Comparison of ENCODE assay signal across 1 cellular context in the genomic region with DNA sequence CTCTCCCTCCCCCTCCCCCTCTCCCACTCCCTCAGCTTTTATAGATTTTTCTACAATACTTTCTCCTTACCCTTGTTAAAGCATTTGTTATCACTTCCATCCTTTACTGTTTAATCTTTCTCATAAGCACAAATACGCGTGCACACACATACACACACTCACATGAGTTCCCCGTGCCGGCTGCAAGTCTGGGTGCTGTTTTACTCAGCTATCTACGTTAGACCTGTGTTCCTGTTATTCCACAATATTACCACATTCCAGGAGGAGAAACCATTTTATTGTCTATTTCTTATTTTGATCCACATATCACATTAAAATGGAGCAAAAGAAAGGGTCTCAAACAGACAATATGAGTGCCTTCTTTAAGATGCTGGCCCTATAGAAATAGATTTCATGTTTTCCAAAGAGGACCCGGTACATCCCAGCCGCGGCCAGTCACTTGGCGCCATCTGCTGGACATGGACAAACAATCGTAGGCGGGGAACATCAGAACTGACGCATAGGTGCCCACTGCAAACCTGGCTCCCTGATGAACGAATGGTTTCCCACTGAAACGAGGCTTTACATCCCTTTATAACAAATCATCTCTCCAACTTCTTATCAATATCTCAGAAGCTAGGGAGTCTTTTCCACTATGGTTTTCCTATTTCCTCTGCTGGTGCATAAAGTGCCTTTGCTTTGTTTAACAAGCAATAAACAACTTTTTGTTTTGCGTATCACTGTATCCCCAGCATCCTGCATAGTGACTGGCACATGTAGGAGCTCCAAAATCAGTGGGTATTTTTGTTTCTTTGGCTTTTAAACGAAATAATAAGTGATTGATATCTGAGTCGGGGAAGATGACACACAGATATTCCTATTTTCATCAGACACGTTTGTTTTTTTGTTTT.
TF ChIP-seq lines count a peak whose summit lies in the region.

No MANE protein-coding gene starts in this region.

TF ChIP-seq in GM23338, 12 proteins besides CTCF, POLR2A, EP300 and RAD21:
- TF ChIP-seq, protein P1, sequence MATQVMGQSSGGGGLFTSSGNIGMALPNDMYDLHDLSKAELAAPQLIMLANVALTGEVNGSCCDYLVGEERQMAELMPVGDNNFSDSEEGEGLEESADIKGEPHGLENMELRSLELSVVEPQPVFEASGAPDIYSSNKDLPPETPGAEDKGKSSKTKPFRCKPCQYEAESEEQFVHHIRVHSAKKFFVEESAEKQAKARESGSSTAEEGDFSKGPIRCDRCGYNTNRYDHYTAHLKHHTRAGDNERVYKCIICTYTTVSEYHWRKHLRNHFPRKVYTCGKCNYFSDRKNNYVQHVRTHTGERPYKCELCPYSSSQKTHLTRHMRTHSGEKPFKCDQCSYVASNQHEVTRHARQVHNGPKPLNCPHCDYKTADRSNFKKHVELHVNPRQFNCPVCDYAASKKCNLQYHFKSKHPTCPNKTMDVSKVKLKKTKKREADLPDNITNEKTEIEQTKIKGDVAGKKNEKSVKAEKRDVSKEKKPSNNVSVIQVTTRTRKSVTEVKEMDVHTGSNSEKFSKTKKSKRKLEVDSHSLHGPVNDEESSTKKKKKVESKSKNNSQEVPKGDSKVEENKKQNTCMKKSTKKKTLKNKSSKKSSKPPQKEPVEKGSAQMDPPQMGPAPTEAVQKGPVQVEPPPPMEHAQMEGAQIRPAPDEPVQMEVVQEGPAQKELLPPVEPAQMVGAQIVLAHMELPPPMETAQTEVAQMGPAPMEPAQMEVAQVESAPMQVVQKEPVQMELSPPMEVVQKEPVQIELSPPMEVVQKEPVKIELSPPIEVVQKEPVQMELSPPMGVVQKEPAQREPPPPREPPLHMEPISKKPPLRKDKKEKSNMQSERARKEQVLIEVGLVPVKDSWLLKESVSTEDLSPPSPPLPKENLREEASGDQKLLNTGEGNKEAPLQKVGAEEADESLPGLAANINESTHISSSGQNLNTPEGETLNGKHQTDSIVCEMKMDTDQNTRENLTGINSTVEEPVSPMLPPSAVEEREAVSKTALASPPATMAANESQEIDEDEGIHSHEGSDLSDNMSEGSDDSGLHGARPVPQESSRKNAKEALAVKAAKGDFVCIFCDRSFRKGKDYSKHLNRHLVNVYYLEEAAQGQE (IDR thresholded peaks at IDR 0.05; ENCODE audit: unreplicated experiment) = no peak
- TF ChIP-seq ZNF331 (CRISPR knock-in tag; IDR thresholded peaks at IDR 0.05; ENCODE audit: low read depth) (no peak), EZH2phosphoT487 (IDR thresholded peaks at IDR 0.05; ENCODE audit: unreplicated experiment) (no peak), NANOG (IDR thresholded peaks at IDR 0.05; ENCODE audit: borderline replicate concordance) (no peak), ZNF114 (CRISPR knock-in tag; IDR thresholded peaks at IDR 0.05) (no peak), EZH2 (IDR thresholded peaks at IDR 0.05; ENCODE audit: low read depth, unreplicated experiment) (no peak), JUNB (IDR thresholded peaks at IDR 0.05; ENCODE audit: unreplicated experiment) (no peak), POLR2AphosphoS5 (IDR thresholded peaks at IDR 0.05; ENCODE audit: low read depth) (no peak), STAT1 (IDR thresholded peaks at IDR 0.05; ENCODE audit: unreplicated experiment) (no peak), CREB1 (CRISPR knock-in tag; IDR thresholded peaks at IDR 0.05; ENCODE audit: low read depth) (no peak)
- TF ChIP-seq, protein P2, sequence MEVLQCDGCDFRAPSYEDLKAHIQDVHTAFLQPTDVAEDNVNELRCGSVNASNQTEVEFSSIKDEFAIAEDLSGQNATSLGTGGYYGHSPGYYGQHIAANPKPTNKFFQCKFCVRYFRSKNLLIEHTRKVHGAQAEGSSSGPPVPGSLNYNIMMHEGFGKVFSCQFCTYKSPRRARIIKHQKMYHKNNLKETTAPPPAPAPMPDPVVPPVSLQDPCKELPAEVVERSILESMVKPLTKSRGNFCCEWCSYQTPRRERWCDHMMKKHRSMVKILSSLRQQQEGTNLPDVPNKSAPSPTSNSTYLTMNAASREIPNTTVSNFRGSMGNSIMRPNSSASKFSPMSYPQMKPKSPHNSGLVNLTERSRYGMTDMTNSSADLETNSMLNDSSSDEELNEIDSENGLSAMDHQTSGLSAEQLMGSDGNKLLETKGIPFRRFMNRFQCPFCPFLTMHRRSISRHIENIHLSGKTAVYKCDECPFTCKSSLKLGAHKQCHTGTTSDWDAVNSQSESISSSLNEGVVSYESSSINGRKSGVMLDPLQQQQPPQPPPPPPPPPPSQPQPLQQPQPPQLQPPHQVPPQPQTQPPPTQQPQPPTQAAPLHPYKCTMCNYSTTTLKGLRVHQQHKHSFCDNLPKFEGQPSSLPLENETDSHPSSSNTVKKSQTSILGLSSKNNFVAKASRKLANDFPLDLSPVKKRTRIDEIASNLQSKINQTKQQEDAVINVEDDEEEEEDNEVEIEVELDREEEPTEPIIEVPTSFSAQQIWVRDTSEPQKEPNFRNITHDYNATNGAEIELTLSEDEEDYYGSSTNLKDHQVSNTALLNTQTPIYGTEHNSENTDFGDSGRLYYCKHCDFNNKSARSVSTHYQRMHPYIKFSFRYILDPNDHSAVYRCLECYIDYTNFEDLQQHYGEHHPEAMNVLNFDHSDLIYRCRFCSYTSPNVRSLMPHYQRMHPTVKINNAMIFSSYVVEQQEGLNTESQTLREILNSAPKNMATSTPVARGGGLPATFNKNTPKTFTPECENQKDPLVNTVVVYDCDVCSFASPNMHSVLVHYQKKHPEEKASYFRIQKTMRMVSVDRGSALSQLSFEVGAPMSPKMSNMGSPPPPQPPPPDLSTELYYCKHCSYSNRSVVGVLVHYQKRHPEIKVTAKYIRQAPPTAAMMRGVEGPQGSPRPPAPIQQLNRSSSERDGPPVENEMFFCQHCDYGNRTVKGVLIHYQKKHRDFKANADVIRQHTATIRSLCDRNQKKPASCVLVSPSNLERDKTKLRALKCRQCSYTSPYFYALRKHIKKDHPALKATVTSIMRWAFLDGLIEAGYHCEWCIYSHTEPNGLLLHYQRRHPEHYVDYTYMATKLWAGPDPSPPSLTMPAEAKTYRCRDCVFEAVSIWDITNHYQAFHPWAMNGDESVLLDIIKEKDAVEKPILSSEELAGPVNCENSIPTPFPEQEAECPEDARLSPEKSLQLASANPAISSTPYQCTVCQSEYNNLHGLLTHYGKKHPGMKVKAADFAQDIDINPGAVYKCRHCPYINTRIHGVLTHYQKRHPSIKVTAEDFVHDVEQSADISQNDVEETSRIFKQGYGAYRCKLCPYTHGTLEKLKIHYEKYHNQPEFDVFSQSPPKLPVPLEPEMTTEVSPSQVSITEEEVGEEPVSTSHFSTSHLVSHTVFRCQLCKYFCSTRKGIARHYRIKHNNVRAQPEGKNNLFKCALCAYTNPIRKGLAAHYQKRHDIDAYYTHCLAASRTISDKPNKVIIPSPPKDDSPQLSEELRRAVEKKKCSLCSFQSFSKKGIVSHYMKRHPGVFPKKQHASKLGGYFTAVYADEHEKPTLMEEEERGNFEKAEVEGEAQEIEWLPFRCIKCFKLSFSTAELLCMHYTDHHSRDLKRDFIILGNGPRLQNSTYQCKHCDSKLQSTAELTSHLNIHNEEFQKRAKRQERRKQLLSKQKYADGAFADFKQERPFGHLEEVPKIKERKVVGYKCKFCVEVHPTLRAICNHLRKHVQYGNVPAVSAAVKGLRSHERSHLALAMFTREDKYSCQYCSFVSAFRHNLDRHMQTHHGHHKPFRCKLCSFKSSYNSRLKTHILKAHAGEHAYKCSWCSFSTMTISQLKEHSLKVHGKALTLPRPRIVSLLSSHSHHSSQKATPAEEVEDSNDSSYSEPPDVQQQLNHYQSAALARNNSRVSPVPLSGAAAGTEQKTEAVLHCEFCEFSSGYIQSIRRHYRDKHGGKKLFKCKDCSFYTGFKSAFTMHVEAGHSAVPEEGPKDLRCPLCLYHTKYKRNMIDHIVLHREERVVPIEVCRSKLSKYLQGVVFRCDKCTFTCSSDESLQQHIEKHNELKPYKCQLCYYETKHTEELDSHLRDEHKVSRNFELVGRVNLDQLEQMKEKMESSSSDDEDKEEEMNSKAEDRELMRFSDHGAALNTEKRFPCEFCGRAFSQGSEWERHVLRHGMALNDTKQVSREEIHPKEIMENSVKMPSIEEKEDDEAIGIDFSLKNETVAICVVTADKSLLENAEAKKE (CRISPR knock-in tag; IDR thresholded peaks at IDR 0.05) = no peak
- TF ChIP-seq, protein P3, sequence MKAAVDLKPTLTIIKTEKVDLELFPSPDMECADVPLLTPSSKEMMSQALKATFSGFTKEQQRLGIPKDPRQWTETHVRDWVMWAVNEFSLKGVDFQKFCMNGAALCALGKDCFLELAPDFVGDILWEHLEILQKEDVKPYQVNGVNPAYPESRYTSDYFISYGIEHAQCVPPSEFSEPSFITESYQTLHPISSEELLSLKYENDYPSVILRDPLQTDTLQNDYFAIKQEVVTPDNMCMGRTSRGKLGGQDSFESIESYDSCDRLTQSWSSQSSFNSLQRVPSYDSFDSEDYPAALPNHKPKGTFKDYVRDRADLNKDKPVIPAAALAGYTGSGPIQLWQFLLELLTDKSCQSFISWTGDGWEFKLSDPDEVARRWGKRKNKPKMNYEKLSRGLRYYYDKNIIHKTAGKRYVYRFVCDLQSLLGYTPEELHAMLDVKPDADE (IDR thresholded peaks at IDR 0.05) = no peak
